ENCODE assay signal across 1 cellular context in genomic region chr10:15314482-15315070, GRCh38.
TF ChIP-seq lines count a peak whose summit lies in the region.

No MANE protein-coding gene starts in this region.

TF ChIP-seq in endothelial cell of umbilical vein, 7 proteins besides CTCF, POLR2A, EP300 and RAD21 (continued from another document):
- TF ChIP-seq MAX (IDR thresholded peaks at IDR 0.05; ENCODE audit: insufficient read depth, insufficient read length) (no peak), MYC (IDR thresholded peaks at IDR 0.05; ENCODE audit: low read depth, low read length) (no peak), FOS (IDR thresholded peaks at IDR 0.05; ENCODE audit: borderline replicate concordance, insufficient read depth, low read length) (no peak), GATA2 (IDR thresholded peaks at IDR 0.05; ENCODE audit: insufficient read depth, insufficient read length, low read depth, low read length) (no peak), EZH2 (IDR thresholded peaks at IDR 0.05; ENCODE audit: borderline replicate concordance, low read depth, low read length, severe bottlenecking) (no peak), POLR2AphosphoS5 (IDR thresholded peaks at IDR 0.05; ENCODE audit: insufficient read depth, low read depth, low read length) (no peak)
